In the genomic region with DNA sequence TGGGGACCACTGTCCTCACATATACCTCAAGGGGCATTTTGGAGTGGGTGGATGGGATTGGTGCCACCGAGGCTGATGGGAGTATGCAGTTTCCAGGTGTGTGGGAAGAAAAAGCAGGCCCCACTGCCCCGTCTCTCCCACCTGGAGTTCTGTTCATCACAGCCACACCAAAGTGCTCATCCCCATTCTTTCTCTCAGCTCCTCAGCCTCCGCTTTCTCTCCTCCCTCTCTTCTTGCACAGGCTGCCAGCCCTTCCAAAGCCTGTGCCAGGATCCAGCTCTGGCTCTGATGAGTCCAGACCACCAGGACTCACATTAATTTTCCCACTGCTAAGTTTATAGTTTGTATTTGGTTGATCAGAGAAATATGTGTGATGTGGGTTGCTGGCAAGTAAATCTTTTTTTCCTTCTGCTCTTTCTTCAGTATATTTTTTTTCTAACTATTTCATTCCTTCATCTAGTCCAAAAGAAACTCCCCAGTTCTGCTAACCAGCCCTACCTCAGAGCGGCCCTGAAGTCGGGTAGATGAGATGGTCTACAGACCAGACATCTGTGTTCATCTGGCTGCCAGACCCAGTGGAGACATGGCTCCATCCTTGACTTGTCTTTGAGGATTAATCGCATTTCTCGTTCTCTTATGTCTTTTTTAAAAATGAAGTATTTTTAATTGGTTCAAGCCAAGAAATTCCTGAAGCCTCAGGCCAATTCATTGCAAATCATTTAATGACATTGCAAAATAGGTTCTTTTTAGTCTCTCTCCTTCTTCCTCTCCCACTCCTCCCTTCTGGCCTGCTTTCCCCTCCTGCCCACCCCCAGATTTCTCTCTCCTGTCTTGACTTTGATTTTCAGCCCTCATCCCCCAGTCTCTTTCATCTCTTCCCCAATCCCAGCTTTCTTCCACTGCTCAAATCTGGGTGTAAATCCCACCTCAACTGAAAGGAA, we compare ENCODE assay signal across 18 cellular contexts. TPM values are rescaled to one million over a fixed set of nuclear protein-coding genes. Genes with fewer than 3 reads are reported as not detected.
DNase-seq lines count a peak whose midpoint lies in the region; ATAC-seq and TF ChIP-seq lines count a peak whose summit lies in the region.
"Had no signal": no experiment of that assay in that cellular context is flagged by ENCODE, and none has a peak within 500 bp of the region (broad histone marks: within the 10 kb centered on the region; RNA-seq: fewer than 3 reads in every experiment).

No MANE protein-coding gene starts in this region.

- intact Hi-C loops in ascending aorta (cut with DNase I), result loop anchor here (5.0 kb wide), 1 partner anchor 49 kb away; a partner anchor contains a TSS
- intact Hi-C loops in activated CD4-positive, alpha-beta memory T cell treated with anti-CD3 and anti-CD28 coated beads for 36 hours (cut with micrococcal nuclease), result no loop called here

- H3K4me3 ChIP-seq in ascending aorta (peak overlapping the region in 1 of 2 donors; percentile 21), thoracic aorta (peak overlapping the region; percentile 22)
- H3K4me3 ChIP-seq: GM12878 had no signal

- CTCF ChIA-PET in activated CD4-positive, alpha-beta memory T cell treated with anti-CD3 and anti-CD28 coated beads for 36 hours (lab: Charles Lee), result no interaction called here

- peaks cover 92% of the 10 kb centered on the region for H3K4me1 Mint-ChIP-seq in nephron
- H3K4me1 Mint-ChIP-seq in activated CD4-positive, alpha-beta memory T cell treated with anti-CD3 and anti-CD28 coated beads for 36 hours (ENCODE audit: low read depth), result peaks cover 8% of the 10 kb centered on the region

- peak overlapping the region; percentile 75 to 78 for H3K27ac ChIP-seq in ascending aorta
- H3K27ac ChIP-seq in thoracic aorta, result peak overlapping the region; percentile 34 to 70

- H3K4me1 ChIP-seq in ascending aorta, result peaks cover 0 to 16% of the 10 kb centered on the region in 2 donors
- peaks cover 9 to 35% of the 10 kb centered on the region in 2 donors for H3K4me1 ChIP-seq in thoracic aorta (ENCODE audit: control insufficient read depth in 1 of 2, low read depth in 2 of 2)

- no peaks in the 10 kb centered on the region for H3K27me3 Mint-ChIP-seq in nephron (ENCODE audit: low read depth)
- H3K27me3 Mint-ChIP-seq in activated CD4-positive, alpha-beta memory T cell treated with anti-CD3 and anti-CD28 coated beads for 36 hours, result peaks cover 8% of the 10 kb centered on the region

- no peaks in the 10 kb centered on the region for H3K27me3 ChIP-seq in ascending aorta
- H3K27me3 ChIP-seq in thoracic aorta (replicated peaks; ENCODE audit: insufficient read depth), result no peaks in the 10 kb centered on the region

- H3K9me3 ChIP-seq in ascending aorta, result no peaks in the 10 kb centered on the region
- H3K9me3 ChIP-seq in thoracic aorta, result no peaks in the 10 kb centered on the region

- ATAC-seq in thoracic aorta (ENCODE audit: insufficient number of reproducible peaks, low FRiP score, low read depth), result no peak
- ATAC-seq: esophagus mucosa; GM12878; natural killer cell treated with Interleukin-12 subunit alpha and Interleukin-12 subunit beta and Interleukin-15 and Interleukin-18, amount 100 ng/mL, for 72 hours had no signal

- no peaks in the 10 kb centered on the region for H3K36me3 ChIP-seq in ascending aorta
- H3K36me3 ChIP-seq in thoracic aorta, result no peaks in the 10 kb centered on the region

- POLR2A ChIA-PET in activated CD4-positive, alpha-beta memory T cell treated with anti-CD3 and anti-CD28 coated beads for 36 hours (lab: Charles Lee), result no interaction called here

- TF ChIP-seq CTCF in ascending aorta (IDR thresholded peaks at IDR 0.05), result no peak
- TF ChIP-seq CTCF in nephron (IDR thresholded peaks at IDR 0.05; ENCODE audit: unreplicated experiment in 3 of 3), result no peak
- no peak for TF ChIP-seq CTCF in thoracic aorta (IDR thresholded peaks at IDR 0.05)

- H3K9me3 Mint-ChIP-seq in nephron, result no peaks in the 10 kb centered on the region
- H3K9me3 Mint-ChIP-seq in activated CD4-positive, alpha-beta memory T cell treated with anti-CD3 and anti-CD28 coated beads for 36 hours, result no peaks in the 10 kb centered on the region
- H3K9me3 Mint-ChIP-seq: dendritic cell treated with granulocyte-macrophage colony-stimulating factor and Interleukin-4, amounts not matched to agents 40 ng/mL and 50 ng/mL, for 4 days; natural killer cell treated with Interleukin-12 subunit alpha and Interleukin-12 subunit beta and Interleukin-15 and Interleukin-18, amount 100 ng/mL, for 72 hours had no signal

- DNase-seq in ascending aorta (ENCODE audit: low spot score in 2 of 2) (peak in 1 of 2 donors; percentile 64), fibroblast of gingiva (ENCODE audit: low read depth) (peak; percentile 43), thoracic aorta (ENCODE audit: low spot score) (no peak), KG1 (lab: John Stamatoyannopoulos, UW) (no peak), OCI-M1 (lab: John Stamatoyannopoulos, UW) (no peak)
- no peak for DNase-seq in activated CD4-positive, alpha-beta memory T cell treated with anti-CD3 and anti-CD28 coated beads for 36 hours
- DNase-seq in stimulated activated CD4-positive, alpha-beta T cell treated with anti-CD3 and anti-CD28 coated beads, Interleukin-15, amount 100 ng/mL, for 24 hours, result no peak
- DNase-seq: activated effector memory CD4-positive, alpha-beta T cell treated with anti-CD3 and anti-CD28 coated beads, Interleukin-2, amount 50 U/mL, for 16 hours; COR-L47; NCI-H1930; NCI-H526 treated with DMSO at 0.1 percent for 48 hours; stimulated activated CD4-positive, alpha-beta T cell treated with anti-CD3 and anti-CD28 coated beads, Interleukin-4, amount 100 ng/mL, for 4 hours; SW 1271 had no signal

- H3K27ac Mint-ChIP-seq in nephron, result peak overlapping the region; percentile 93 to 99 (median 98)
- no peak overlapping the region for H3K27ac Mint-ChIP-seq in activated CD4-positive, alpha-beta memory T cell treated with anti-CD3 and anti-CD28 coated beads for 36 hours
- H3K27ac Mint-ChIP-seq: dendritic cell treated with granulocyte-macrophage colony-stimulating factor and Interleukin-4, amounts not matched to agents 40 ng/mL and 50 ng/mL, for 4 days had no signal

- peaks cover 86% of the 10 kb centered on the region for H3K36me3 Mint-ChIP-seq in nephron (ENCODE audit: low read depth)
- no peaks in the 10 kb centered on the region for H3K36me3 Mint-ChIP-seq in activated CD4-positive, alpha-beta memory T cell treated with anti-CD3 and anti-CD28 coated beads for 36 hours
- H3K36me3 Mint-ChIP-seq: natural killer cell treated with Interleukin-12 subunit alpha and Interleukin-12 subunit beta and Interleukin-15 and Interleukin-18, amount 100 ng/mL, for 72 hours had no signal

- H3K4me3 Mint-ChIP-seq in nephron, result peak overlapping the region in 2 of 3 experiments; percentile 39 to 46
- H3K4me3 Mint-ChIP-seq in activated CD4-positive, alpha-beta memory T cell treated with anti-CD3 and anti-CD28 coated beads for 36 hours, result no peak overlapping the region
- H3K4me3 Mint-ChIP-seq: dendritic cell treated with granulocyte-macrophage colony-stimulating factor and Interleukin-4, amounts not matched to agents 40 ng/mL and 50 ng/mL, for 4 days; natural killer cell treated with Interleukin-12 subunit alpha and Interleukin-12 subunit beta and Interleukin-15 and Interleukin-18, amount 100 ng/mL, for 72 hours had no signal

RNA-seq across cellular contexts. Expression of a gene that starts 49.9 kb away (rescaled TPM):
- total RNA-seq in ascending aorta, result 31.3 TPM
- total RNA-seq in thoracic aorta, result 10 to 100 TPM; 23.4 to 33.4 TPM
- total RNA-seq in activated CD4-positive, alpha-beta memory T cell treated with anti-CD3 and anti-CD28 coated beads for 36 hours, result not detected
- total RNA-seq: GM12878 had no signal

Comparison
In these comparisons a context has a peak if more than half of its experiments do, and no peak if none do; other contexts are left out.
1. RNA of a gene that starts 49.9 kb away (total RNA-seq): 23.4 to 33.4 TPM in thoracic aorta and 31.3 TPM in ascending aorta (single experiment); not detected in activated CD4-positive, alpha-beta memory T cell treated with anti-CD3 and anti-CD28 coated beads for 36 hours; every median in the first group is over 10 times any median in the second.